ENCODE assay signal across 1 cellular context in genomic region chr6:75601608-75602163, GRCh38.
TF ChIP-seq lines count a peak whose summit lies in the region.

A gene with protein sequence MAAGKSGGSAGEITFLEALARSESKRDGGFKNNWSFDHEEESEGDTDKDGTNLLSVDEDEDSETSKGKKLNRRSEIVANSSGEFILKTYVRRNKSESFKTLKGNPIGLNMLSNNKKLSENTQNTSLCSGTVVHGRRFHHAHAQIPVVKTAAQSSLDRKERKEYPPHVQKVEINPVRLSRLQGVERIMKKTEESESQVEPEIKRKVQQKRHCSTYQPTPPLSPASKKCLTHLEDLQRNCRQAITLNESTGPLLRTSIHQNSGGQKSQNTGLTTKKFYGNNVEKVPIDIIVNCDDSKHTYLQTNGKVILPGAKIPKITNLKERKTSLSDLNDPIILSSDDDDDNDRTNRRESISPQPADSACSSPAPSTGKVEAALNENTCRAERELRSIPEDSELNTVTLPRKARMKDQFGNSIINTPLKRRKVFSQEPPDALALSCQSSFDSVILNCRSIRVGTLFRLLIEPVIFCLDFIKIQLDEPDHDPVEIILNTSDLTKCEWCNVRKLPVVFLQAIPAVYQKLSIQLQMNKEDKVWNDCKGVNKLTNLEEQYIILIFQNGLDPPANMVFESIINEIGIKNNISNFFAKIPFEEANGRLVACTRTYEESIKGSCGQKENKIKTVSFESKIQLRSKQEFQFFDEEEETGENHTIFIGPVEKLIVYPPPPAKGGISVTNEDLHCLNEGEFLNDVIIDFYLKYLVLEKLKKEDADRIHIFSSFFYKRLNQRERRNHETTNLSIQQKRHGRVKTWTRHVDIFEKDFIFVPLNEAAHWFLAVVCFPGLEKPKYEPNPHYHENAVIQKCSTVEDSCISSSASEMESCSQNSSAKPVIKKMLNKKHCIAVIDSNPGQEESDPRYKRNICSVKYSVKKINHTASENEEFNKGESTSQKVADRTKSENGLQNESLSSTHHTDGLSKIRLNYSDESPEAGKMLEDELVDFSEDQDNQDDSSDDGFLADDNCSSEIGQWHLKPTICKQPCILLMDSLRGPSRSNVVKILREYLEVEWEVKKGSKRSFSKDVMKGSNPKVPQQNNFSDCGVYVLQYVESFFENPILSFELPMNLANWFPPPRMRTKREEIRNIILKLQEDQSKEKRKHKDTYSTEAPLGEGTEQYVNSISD (plus strand): TSS chr6:75601880. CDS start chr6:75602525, 645 bp downstream.

TF ChIP-seq in HepG2, 621 proteins besides CTCF, POLR2A, EP300 and RAD21 (continued from another document and continues in another):
- TF ChIP-seq, protein P1, sequence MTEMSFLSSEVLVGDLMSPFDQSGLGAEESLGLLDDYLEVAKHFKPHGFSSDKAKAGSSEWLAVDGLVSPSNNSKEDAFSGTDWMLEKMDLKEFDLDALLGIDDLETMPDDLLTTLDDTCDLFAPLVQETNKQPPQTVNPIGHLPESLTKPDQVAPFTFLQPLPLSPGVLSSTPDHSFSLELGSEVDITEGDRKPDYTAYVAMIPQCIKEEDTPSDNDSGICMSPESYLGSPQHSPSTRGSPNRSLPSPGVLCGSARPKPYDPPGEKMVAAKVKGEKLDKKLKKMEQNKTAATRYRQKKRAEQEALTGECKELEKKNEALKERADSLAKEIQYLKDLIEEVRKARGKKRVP (CRISPR knock-in tag; IDR thresholded peaks at IDR 0.05), result no peak
- TF ChIP-seq, protein P2, sequence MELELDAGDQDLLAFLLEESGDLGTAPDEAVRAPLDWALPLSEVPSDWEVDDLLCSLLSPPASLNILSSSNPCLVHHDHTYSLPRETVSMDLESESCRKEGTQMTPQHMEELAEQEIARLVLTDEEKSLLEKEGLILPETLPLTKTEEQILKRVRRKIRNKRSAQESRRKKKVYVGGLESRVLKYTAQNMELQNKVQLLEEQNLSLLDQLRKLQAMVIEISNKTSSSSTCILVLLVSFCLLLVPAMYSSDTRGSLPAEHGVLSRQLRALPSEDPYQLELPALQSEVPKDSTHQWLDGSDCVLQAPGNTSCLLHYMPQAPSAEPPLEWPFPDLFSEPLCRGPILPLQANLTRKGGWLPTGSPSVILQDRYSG (CRISPR knock-in tag; IDR thresholded peaks at IDR 0.05), result no peak
- TF ChIP-seq ZFP41 (CRISPR knock-in tag; IDR thresholded peaks at IDR 0.05; ENCODE audit: borderline replicate concordance) (no peak), ZSCAN20 (CRISPR knock-in tag; IDR thresholded peaks at IDR 0.05; ENCODE audit: borderline replicate concordance) (no peak), ZNF841 (CRISPR knock-in tag; IDR thresholded peaks at IDR 0.05; ENCODE audit: borderline replicate concordance) (no peak), JUND (CRISPR knock-in tag; IDR thresholded peaks at IDR 0.05) (no peak), ZNF350 (CRISPR knock-in tag; IDR thresholded peaks at IDR 0.05; ENCODE audit: borderline replicate concordance, low read depth) (no peak; the same call in 1 of the 2 replicates), ZNF235 (CRISPR knock-in tag; IDR thresholded peaks at IDR 0.05; ENCODE audit: borderline replicate concordance) (no peak), ZNF567 (CRISPR knock-in tag; IDR thresholded peaks at IDR 0.05; ENCODE audit: borderline replicate concordance) (no peak), SRSF1 (optimal IDR thresholded peaks at IDR 0.05; ENCODE audit: low read depth, low read length) (no peak), KIAA2018 (CRISPR knock-in tag; IDR thresholded peaks at IDR 0.05; ENCODE audit: borderline replicate concordance) (no peak), MTF1 (CRISPR knock-in tag; IDR thresholded peaks at IDR 0.05) (no peak), ZBTB25 (CRISPR knock-in tag; IDR thresholded peaks at IDR 0.05) (no peak), RBM39 (IDR thresholded peaks at IDR 0.05; ENCODE audit: low read depth, low read length, poor library complexity, severe bottlenecking) (peak; percentile 87), FOSL2 (CRISPR knock-in tag; IDR thresholded peaks at IDR 0.05) (peak; percentile 49; the same call in 1 of the 2 replicates), SYNCRIP (IDR thresholded peaks at IDR 0.05; ENCODE audit: insufficient read depth, low read depth, low read length) (no peak), ZNF598 (CRISPR knock-in tag; IDR thresholded peaks at IDR 0.05; ENCODE audit: borderline replicate concordance) (peak; percentile 75; the same call in 1 of the 2 replicates), ZIK1 (CRISPR knock-in tag; IDR thresholded peaks at IDR 0.05; ENCODE audit: borderline replicate concordance, low read depth) (no peak), ZNF589 (CRISPR knock-in tag; conservative IDR thresholded peaks at IDR 0.05) (no peak), TBX3 (IDR thresholded peaks at IDR 0.05; ENCODE audit: borderline replicate concordance) (no peak), ZNF678 (CRISPR knock-in tag; IDR thresholded peaks at IDR 0.05) (peak; percentile 72; the same call in 1 of the 2 replicates), ZBTB7A (CRISPR knock-in tag; IDR thresholded peaks at IDR 0.05) (no peak), ZNF333 (CRISPR knock-in tag; IDR thresholded peaks at IDR 0.05; ENCODE audit: borderline replicate concordance) (no peak), HDAC6 (IDR thresholded peaks at IDR 0.05; ENCODE audit: low read depth, low read length) (no peak), NBN (conservative IDR thresholded peaks at IDR 0.05) (no peak), PBX2 (CRISPR knock-in tag; IDR thresholded peaks at IDR 0.05) (no peak), ARHGAP35 (CRISPR knock-in tag; IDR thresholded peaks at IDR 0.05; ENCODE audit: borderline replicate concordance) (no peak; the same call in 1 of the 2 replicates), NR2F6 (IDR thresholded peaks at IDR 0.05) (no peak), NR2F6 (CRISPR knock-in tag; IDR thresholded peaks at IDR 0.05) (no peak), GTF3A (CRISPR knock-in tag; conservative IDR thresholded peaks at IDR 0.05) (no peak), ZNF7 (CRISPR knock-in tag; IDR thresholded peaks at IDR 0.05) (no peak; the same call in 1 of the 2 replicates), ARNT (IDR thresholded peaks at IDR 0.05) (no peak), SRY (CRISPR knock-in tag; IDR thresholded peaks at IDR 0.05) (peak; percentile 68), KDM1A (CRISPR knock-in tag; IDR thresholded peaks at IDR 0.05) (no peak; the same call in 1 of the 2 replicates), ZBTB1 (CRISPR knock-in tag; IDR thresholded peaks at IDR 0.05; ENCODE audit: borderline replicate concordance) (no peak)
- TF ChIP-seq, protein P3, sequence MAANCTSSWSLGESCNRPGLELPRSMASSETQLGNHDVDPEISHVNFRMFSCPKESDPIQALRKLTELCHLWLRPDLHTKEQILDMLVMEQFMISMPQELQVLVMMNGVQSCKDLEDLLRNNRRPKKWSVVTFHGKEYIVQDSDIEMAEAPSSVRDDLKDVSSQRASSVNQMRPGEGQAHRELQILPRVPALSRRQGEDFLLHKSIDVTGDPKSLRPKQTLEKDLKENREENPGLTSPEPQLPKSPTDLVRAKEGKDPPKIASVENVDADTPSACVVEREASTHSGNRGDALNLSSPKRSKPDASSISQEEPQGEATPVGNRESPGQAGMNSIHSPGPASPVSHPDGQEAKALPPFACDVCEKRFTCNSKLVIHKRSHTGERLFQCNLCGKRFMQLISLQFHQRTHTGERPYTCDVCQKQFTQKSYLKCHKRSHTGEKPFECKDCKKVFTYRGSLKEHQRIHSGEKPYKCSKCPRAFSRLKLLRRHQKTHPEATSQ (CRISPR knock-in tag; IDR thresholded peaks at IDR 0.05; ENCODE audit: borderline replicate concordance), result no peak
- TF ChIP-seq, protein P4, sequence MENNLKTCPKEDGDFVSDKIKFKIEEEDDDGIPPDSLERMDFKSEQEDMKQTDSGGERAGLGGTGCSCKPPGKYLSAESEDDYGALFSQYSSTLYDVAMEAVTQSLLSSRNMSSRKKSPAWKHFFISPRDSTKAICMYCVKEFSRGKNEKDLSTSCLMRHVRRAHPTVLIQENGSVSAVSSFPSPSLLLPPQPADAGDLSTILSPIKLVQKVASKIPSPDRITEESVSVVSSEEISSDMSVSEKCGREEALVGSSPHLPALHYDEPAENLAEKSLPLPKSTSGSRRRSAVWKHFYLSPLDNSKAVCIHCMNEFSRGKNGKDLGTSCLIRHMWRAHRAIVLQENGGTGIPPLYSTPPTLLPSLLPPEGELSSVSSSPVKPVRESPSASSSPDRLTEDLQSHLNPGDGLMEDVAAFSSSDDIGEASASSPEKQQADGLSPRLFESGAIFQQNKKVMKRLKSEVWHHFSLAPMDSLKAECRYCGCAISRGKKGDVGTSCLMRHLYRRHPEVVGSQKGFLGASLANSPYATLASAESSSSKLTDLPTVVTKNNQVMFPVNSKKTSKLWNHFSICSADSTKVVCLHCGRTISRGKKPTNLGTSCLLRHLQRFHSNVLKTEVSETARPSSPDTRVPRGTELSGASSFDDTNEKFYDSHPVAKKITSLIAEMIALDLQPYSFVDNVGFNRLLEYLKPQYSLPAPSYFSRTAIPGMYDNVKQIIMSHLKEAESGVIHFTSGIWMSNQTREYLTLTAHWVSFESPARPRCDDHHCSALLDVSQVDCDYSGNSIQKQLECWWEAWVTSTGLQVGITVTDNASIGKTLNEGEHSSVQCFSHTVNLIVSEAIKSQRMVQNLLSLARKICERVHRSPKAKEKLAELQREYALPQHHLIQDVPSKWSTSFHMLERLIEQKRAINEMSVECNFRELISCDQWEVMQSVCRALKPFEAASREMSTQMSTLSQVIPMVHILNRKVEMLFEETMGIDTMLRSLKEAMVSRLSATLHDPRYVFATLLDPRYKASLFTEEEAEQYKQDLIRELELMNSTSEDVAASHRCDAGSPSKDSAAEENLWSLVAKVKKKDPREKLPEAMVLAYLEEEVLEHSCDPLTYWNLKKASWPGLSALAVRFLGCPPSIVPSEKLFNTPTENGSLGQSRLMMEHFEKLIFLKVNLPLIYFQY (CRISPR knock-in tag; IDR thresholded peaks at IDR 0.05; ENCODE audit: borderline replicate concordance), result no peak
- TF ChIP-seq, protein P5, sequence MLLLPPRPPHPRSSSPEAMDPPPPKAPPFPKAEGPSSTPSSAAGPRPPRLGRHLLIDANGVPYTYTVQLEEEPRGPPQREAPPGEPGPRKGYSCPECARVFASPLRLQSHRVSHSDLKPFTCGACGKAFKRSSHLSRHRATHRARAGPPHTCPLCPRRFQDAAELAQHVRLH (CRISPR knock-in tag; IDR thresholded peaks at IDR 0.05; ENCODE audit: borderline replicate concordance, low read depth), result peak; percentile 50; the same call in 1 of the 2 replicates
